26 cellular contexts compared by ENCODE assay signal in genomic region chr14:33412450-33412849, GRCh38.
A peak's percentile ranks its signal among the peaks of the same experiment; 100 is the strongest.
DNase-seq lines count a peak whose midpoint lies in the region; ATAC-seq, FAIRE-seq and TF ChIP-seq lines count a peak whose summit lies in the region.
"Had no signal": no experiment of that assay in that cellular context is flagged by ENCODE, and none has a peak within 500 bp of the region (broad histone marks: within the 10 kb centered on the region; RNA-seq: fewer than 3 reads in every experiment).

No MANE protein-coding gene starts in this region.

- no peak overlapping the region for H3K4me3 ChIP-seq in bronchial epithelial cell (ENCODE audit: low read depth, low read length)
- H3K4me3 ChIP-seq in epithelial cell of esophagus (ENCODE audit: low read length) = no peak overlapping the region
- H3K4me3 ChIP-seq in mucosa of descending colon = no peak overlapping the region
- H3K4me3 ChIP-seq: BLaER1, GM12878 had no signal

- no peaks in the 10 kb centered on the region for H3K27me3 ChIP-seq in bronchial epithelial cell (ENCODE audit: control insufficient read depth, insufficient read depth, low read length)
- H3K27me3 ChIP-seq: BLaER1 had no signal

- no peaks in the 10 kb centered on the region for H3K9me3 ChIP-seq in mucosa of descending colon
- H3K9me3 ChIP-seq: BE2C, BLaER1 had no signal

- intact Hi-C loops in mucosa of descending colon (cut with DNase I, micrococcal nuclease) = no loop called here

- ATAC-seq in mucosa of descending colon (peak; percentile 33), HG03571 (IDR thresholded peaks at IDR 0.05; ENCODE audit: unreplicated experiment) (no peak)
- ATAC-seq: GM12878 had no signal

- TF ChIP-seq CTCF in bronchial epithelial cell (IDR thresholded peaks at IDR 0.05; ENCODE audit: insufficient read depth, low read length, severe bottlenecking) (no peak), epithelial cell of esophagus (IDR thresholded peaks at IDR 0.05; ENCODE audit: insufficient read depth, low read depth, low read length, missing control alignments) (no peak), mucosa of descending colon (IDR thresholded peaks at IDR 0.05) (no peak)

- H3K36me3 ChIP-seq in bronchial epithelial cell (ENCODE audit: control insufficient read depth, insufficient read depth, low read length) (no peaks in the 10 kb centered on the region), mucosa of descending colon (ENCODE audit: low read depth) (no peaks in the 10 kb centered on the region)
- H3K36me3 ChIP-seq: BE2C, BLaER1 had no signal

- DNase-seq in bronchial epithelial cell (ENCODE audit: low read depth) (peak; percentile 4), epithelial cell of esophagus (ENCODE audit: low read depth) (peak; percentile 1), mucosa of descending colon (no peak), medulla oblongata (ENCODE audit: extremely low spot score) (no peak), NCI-H1930 (lab: John Stamatoyannopoulos, UW) (no peak)
- DNase-seq: 8988T; ACHN; BE2C; C1 segment of cervical spinal cord; CD4-positive, alpha-beta memory T cell; CD4-positive, CD25-positive, alpha-beta regulatory T cell; CD8-positive, alpha-beta memory T cell; COR-L47; DMS 273 treated with DMSO at 0.1 percent for 48 hours; DMS153; DMS53; DMS79; DND-41; EL; GDM1 had no signal

- no peaks in the 10 kb centered on the region for H3K4me1 ChIP-seq in mucosa of descending colon (ENCODE audit: low read depth)
- H3K4me1 ChIP-seq: BE2C, BLaER1 had no signal

- FAIRE-seq in bronchial epithelial cell (lab: Jason Lieb, UNC) = no peak
- FAIRE-seq: A204.1, GM12878, GM12892, GM18507 had no signal

Comparison
In these comparisons a context has a peak if more than half of its experiments do, and no peak if none do; other contexts are left out.
1. DNase-seq: peak in bronchial epithelial cell (single experiment) and epithelial cell of esophagus (single experiment); none in mucosa of descending colon (0 of 3), medulla oblongata (single experiment) and NCI-H1930 (0 of 2).